In genomic region chr7:127588019-127588696, GRCh38 we compare ENCODE assay signal across 8 cellular contexts. TPM values are rescaled to one million over a fixed set of nuclear protein-coding genes. Genes with fewer than 3 reads are reported as not detected.
DNase-seq lines count a peak whose midpoint lies in the region; ATAC-seq and TF ChIP-seq lines count a peak whose summit lies in the region.

ARF5 (plus strand) TSS chr7:127588411; CDS start chr7:127588499, 88 bp downstream.

- ATAC-seq in GM18867 (IDR thresholded peaks at IDR 0.05; ENCODE audit: unreplicated experiment) (peak; percentile 78), HG03097 (IDR thresholded peaks at IDR 0.05; ENCODE audit: low FRiP score, unreplicated experiment) (peak; percentile 61), activated B cell treated with CpG ODN at 0.5 μM for 24 hours (ENCODE audit: low read depth) (peak; percentile 84)

- H3K4me1 Mint-ChIP-seq in activated B cell treated with CpG ODN at 0.5 μM for 24 hours, result peaks cover 49% of the 10 kb centered on the region

- peaks cover 21% of the 10 kb centered on the region for H3K4me1 ChIP-seq in ACC112 (ENCODE audit: control insufficient read depth, insufficient read depth, low read length, unreplicated experiment)

- no peak for TF ChIP-seq CTCF in activated B cell treated with CpG ODN at 0.5 μM for 24 hours (IDR thresholded peaks at IDR 0.05)

- H3K9me3 Mint-ChIP-seq in activated B cell treated with CpG ODN at 0.5 μM for 24 hours, result no peaks in the 10 kb centered on the region

- POLR2A ChIA-PET in activated B cell treated with CpG ODN at 0.5 μM for 24 hours (lab: Charles Lee), result interaction anchor here (0.6 to 1.9 kb wide), 2 partner anchors 63 to 196 kb away, joined by 5 to 10 read pairs; partner anchors contain the start of gene ZNF800

- no peaks in the 10 kb centered on the region for H3K27me3 ChIP-seq in ACC112 (ENCODE audit: insufficient read depth, low read length)

- peak within 1 kb of the TSS; percentile 97 for H3K4me3 ChIP-seq in ACC112 (ENCODE audit: low read depth, low read length)

- peak within 1 kb of the TSS; percentile 98 for H3K4me3 Mint-ChIP-seq in activated B cell treated with CpG ODN at 0.5 μM for 24 hours

- H3K27ac Mint-ChIP-seq in activated B cell treated with CpG ODN at 0.5 μM for 24 hours, result peak within 1 kb of the TSS; percentile 80

- peak within 1 kb of the TSS; percentile 98 for H2AFZ ChIP-seq in ACC112 (ENCODE audit: low read length, unreplicated experiment)

- peaks cover 35% of the 10 kb centered on the region for H3K36me3 Mint-ChIP-seq in activated B cell treated with CpG ODN at 0.5 μM for 24 hours (ENCODE audit: low read depth)

- no peaks in the 10 kb centered on the region for H3K27me3 Mint-ChIP-seq in activated B cell treated with CpG ODN at 0.5 μM for 24 hours

- H3K36me3 ChIP-seq in ACC112 (ENCODE audit: insufficient read depth, low read length), result no peaks in the 10 kb centered on the region; the same call in 1 of the 2 replicates

- H3K79me2 ChIP-seq in ACC112 (ENCODE audit: control insufficient read depth, insufficient read depth, low read length, unreplicated experiment), result peaks cover 35% of the 10 kb centered on the region

- intact Hi-C loops in activated B cell treated with CpG ODN at 0.5 μM for 24 hours (cut with micrococcal nuclease), result loop anchor here (1.0 to 10.0 kb wide), 3 partner anchors 63 to 519 kb away; no protein-coding TSS in a partner anchor

- H3K27ac ChIP-seq in ACC112 (ENCODE audit: low read depth, low read length) (no peak within 1 kb of the TSS), caudate nucleus (ENCODE audit: low read depth, low read length) (peak within 1 kb of the TSS; percentile 89)

- CTCF ChIA-PET in activated B cell treated with CpG ODN at 0.5 μM for 24 hours (lab: Charles Lee), result no interaction called here

- DNase-seq in NCI-H2196 treated with DMSO at 0.1 percent for 48 hours (lab: John Stamatoyannopoulos, UW; ENCODE audit: unreplicated experiment) (peak; percentile 84), activated B cell treated with CpG ODN at 0.5 μM for 24 hours (peak; percentile 90), caudate nucleus (lab: John Stamatoyannopoulos, UW) (peak; percentile 6 to 93 (median 80)), inferior parietal cortex (ENCODE audit: extremely low spot score) (peak; percentile 83)
- DNase-seq in stimulated activated CD4-positive, alpha-beta T cell treated with anti-CD3 and anti-CD28 coated beads, Interleukin-12 subunit alpha, Interleukin-12 subunit beta, amount 100 ng/mL, for 24 hours (ENCODE audit: low read depth in 2 of 2), result peak; percentile 78 to 80

RNA-seq across cellular contexts. Expression of gene ARF5, which starts in this region (rescaled TPM):
- total RNA-seq in activated B cell treated with CpG ODN at 0.5 μM for 24 hours, result 110 and 118 TPM in 2 replicates
